In the genomic region with DNA sequence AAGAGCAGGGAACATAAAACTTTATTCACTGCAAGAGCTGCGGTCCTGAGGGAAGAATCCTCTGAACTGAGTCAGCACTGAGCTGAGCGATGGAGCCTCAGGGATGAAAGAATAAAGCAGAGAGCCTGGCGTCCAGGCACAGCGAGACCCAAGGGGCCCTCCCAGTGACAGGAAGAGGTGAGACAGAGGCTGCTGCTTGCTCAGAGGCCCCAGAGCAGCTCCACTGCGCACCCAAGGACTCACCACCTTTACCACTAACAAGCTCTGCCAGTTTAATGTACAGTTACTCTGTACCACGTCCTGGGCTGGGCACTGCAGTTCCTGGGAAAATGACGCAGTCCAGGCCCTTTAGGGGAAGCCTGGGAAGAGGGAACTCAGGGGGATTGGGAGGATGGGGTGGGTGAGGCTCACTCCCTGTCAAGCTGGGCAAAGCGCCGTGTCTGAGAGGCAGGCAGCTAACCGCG, we compare ENCODE assay signal across 15 cellular contexts. TPM values are rescaled to one million over a fixed set of nuclear protein-coding genes. Genes with fewer than 3 reads are reported as not detected.
DNase-seq lines count a peak whose midpoint lies in the region; ATAC-seq, FAIRE-seq and TF ChIP-seq lines count a peak whose summit lies in the region.
"Had no signal": no experiment of that assay in that cellular context is flagged by ENCODE, and none has a peak within 500 bp of the region (broad histone marks: within the 10 kb centered on the region; RNA-seq: fewer than 3 reads in every experiment).

No MANE protein-coding gene starts in this region.

- no peak for FAIRE-seq in A549 (lab: Jason Lieb, UNC)

- no peaks in the 10 kb centered on the region for H3K27me3 ChIP-seq in testis

- DNase-seq in A549 (ENCODE audit: low read depth in 1 of 2, low spot score in 1 of 2) (no peak), HFFc6 (peak; percentile 88), astrocyte of the spinal cord (ENCODE audit: low read depth, low spot score) (peak; percentile 89), islet precursor cell (peak; percentile 70), inferior parietal cortex (ENCODE audit: extremely low spot score) (no peak), testis (no peak)
- DNase-seq: DMS79 treated with DMSO at 0.1 percent for 48 hours, MV-4-11, NCI-H510A, Right ventricle myocardium superior, transverse colon had no signal

- POLR2A ChIA-PET in A549 (lab: Yijun Ruan, JAX) = interaction anchor here (0.8 to 3.0 kb wide), 3 partner anchors 10 to 223 kb away, joined by 3 to 18 read pairs (median 5); partner anchors contain the start of gene EFTUD2

- no peak for ATAC-seq in A549
- no peak for ATAC-seq in HG03025 (IDR thresholded peaks at IDR 0.05; ENCODE audit: low FRiP score, unreplicated experiment)
- no peak for ATAC-seq in HG03354 (IDR thresholded peaks at IDR 0.05; ENCODE audit: poor library complexity, severe bottlenecking, unreplicated experiment)

- peak overlapping the region; percentile 53 to 91 for H3K27ac ChIP-seq in A549
- H3K27ac ChIP-seq in testis = no peak overlapping the region
- H3K27ac ChIP-seq: transverse colon, VCaP had no signal

- H3K4me2 ChIP-seq in A549 = peak overlapping the region; percentile 40

- H3K4me3 Mint-ChIP-seq in HFFc6 = peak overlapping the region; percentile 14; the same call in 1 of the 2 replicates

- TF ChIP-seq CTCF in A549 (IDR thresholded peaks at IDR 0.05) (no peak), HFFc6 (IDR thresholded peaks at IDR 0.05) (no peak), astrocyte of the spinal cord (IDR thresholded peaks at IDR 0.05; ENCODE audit: low read depth, low read length) (no peak), testis (IDR thresholded peaks at IDR 0.05) (no peak)

- H3K4me1 Mint-ChIP-seq in HFFc6 (ENCODE audit: low read depth) = peaks cover 52% of the 10 kb centered on the region

- peaks cover 5% of the 10 kb centered on the region for H3K27me3 Mint-ChIP-seq in HFFc6 (ENCODE audit: insufficient read depth)

- intact Hi-C loops in testis (cut with DNase I; ENCODE audit: low total_unique reads) = no loop called here

- H3K36me3 Mint-ChIP-seq in HFFc6 (ENCODE audit: low read depth) = no peaks in the 10 kb centered on the region

- H3K9me3 ChIP-seq in A549 (no peaks in the 10 kb centered on the region), testis (no peaks in the 10 kb centered on the region)
- H3K9me3 ChIP-seq: transverse colon had no signal

- no peak overlapping the region for H3K4me3 ChIP-seq in A549
- H3K4me3 ChIP-seq in astrocyte of the spinal cord (ENCODE audit: low read depth, low read length) = no peak overlapping the region
- H3K4me3 ChIP-seq in testis = no peak overlapping the region
- H3K4me3 ChIP-seq: transverse colon had no signal

- H3K27ac Mint-ChIP-seq in HFFc6 = peak overlapping the region; percentile 90

- H3K4me1 ChIP-seq in A549 (peaks cover 56% of the 10 kb centered on the region), testis (peaks cover 9% of the 10 kb centered on the region)

- TF ChIP-seq RAD21 in A549 (conservative IDR thresholded peaks at IDR 0.05 in 1 of 2, IDR thresholded peaks at IDR 0.05 in 1 of 2) = no peak

- no peak for TF ChIP-seq EP300 in A549 (IDR thresholded peaks at IDR 0.05)

- TF ChIP-seq POLR2A in A549 (IDR thresholded peaks at IDR 0.05; ENCODE audit: low read length) (no peak), testis (IDR thresholded peaks at IDR 0.05) (no peak)

- CTCF ChIA-PET in A549 (lab: Yijun Ruan, JAX) = interaction anchor here (1.0 to 38.3 kb wide), 12 partner anchors 8 to 223 kb away, joined by 3 to 1853 read pairs (median 11); partner anchors contain the start of genes DCAKD, EFTUD2, KIF18B and PLCD3

- no peaks in the 10 kb centered on the region for H3K36me3 ChIP-seq in testis (ENCODE audit: low read depth, missing control alignments)
- H3K36me3 ChIP-seq: transverse colon had no signal

- H3K9me3 Mint-ChIP-seq in HFFc6 = no peaks in the 10 kb centered on the region

- WGBS in A549 (ENCODE audit: missing lambda C conversion rate) = 63% methylated on average over 11 of the region's 11 CpGs
- WGBS in testis, 2 donors = 73 to 79% methylated on average over 10 to 11 of the region's 11 CpGs

- in situ Hi-C loops in astrocyte of the spinal cord (cut with HindIII; ENCODE audit: low sequenced_read_pairs) = no loop called here

TF ChIP-seq in A549, 52 proteins besides CTCF, POLR2A, EP300 and RAD21:
- TF ChIP-seq MAZ (IDR thresholded peaks at IDR 0.05; ENCODE audit: borderline replicate concordance, low read depth, low read length) (no peak), GATA3 (IDR thresholded peaks at IDR 0.05; ENCODE audit: borderline replicate concordance) (no peak), KDM5A (IDR thresholded peaks at IDR 0.05) (no peak), PHF8 (IDR thresholded peaks at IDR 0.05; ENCODE audit: borderline replicate concordance, low read depth) (no peak), CBX8 (IDR thresholded peaks at IDR 0.05) (no peak), ZFP36 (IDR thresholded peaks at IDR 0.05; ENCODE audit: borderline replicate concordance, partially characterized antibody) (no peak), RFX5 (IDR thresholded peaks at IDR 0.05) (no peak), TP53 (CRISPR knock-in tag; IDR thresholded peaks at IDR 0.05) (no peak), EHMT2 (IDR thresholded peaks at IDR 0.05; ENCODE audit: low read depth) (no peak), TFCP2L1 (CRISPR knock-in tag; IDR thresholded peaks at IDR 0.05) (no peak), MYC (IDR thresholded peaks at IDR 0.05; ENCODE audit: borderline replicate concordance, low read length) (no peak), HEYL (CRISPR knock-in tag; IDR thresholded peaks at IDR 0.05) (no peak), MAFK (IDR thresholded peaks at IDR 0.05; ENCODE audit: partially characterized antibody) (no peak), HOXA7 (CRISPR knock-in tag; IDR thresholded peaks at IDR 0.05) (no peak), CHD2 (IDR thresholded peaks at IDR 0.05; ENCODE audit: low read length, partially characterized antibody) (no peak)
- TF ChIP-seq, protein P1, sequence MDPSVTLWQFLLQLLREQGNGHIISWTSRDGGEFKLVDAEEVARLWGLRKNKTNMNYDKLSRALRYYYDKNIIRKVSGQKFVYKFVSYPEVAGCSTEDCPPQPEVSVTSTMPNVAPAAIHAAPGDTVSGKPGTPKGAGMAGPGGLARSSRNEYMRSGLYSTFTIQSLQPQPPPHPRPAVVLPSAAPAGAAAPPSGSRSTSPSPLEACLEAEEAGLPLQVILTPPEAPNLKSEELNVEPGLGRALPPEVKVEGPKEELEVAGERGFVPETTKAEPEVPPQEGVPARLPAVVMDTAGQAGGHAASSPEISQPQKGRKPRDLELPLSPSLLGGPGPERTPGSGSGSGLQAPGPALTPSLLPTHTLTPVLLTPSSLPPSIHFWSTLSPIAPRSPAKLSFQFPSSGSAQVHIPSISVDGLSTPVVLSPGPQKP (IDR thresholded peaks at IDR 0.05; ENCODE audit: low read depth, low read length) = no peak

RNA-seq across cellular contexts. Expression of gene GFAP, which starts 5.6 kb away (rescaled TPM):
- polyA plus RNA-seq in A549 (2011; rRNA removed) (1.8 and 2.1 TPM in 2 replicates), A549 (2017; fragmentation: RNase III; extraction: RNeasy Plus Mini Kit Qiagen cat#74134 plus additional on column Dnase treatment) (1.2 to 1.5 TPM (median 1.4 TPM) in 3 replicates), testis (ENCODE audit: insufficient read depth, low read depth, low replicate concordance) (0.91 TPM)
- polyA plus RNA-seq in A549 (2012; cell fraction: cytosol; rRNA removed) = 2.6 and 2.8 TPM in 2 replicates
- polyA plus RNA-seq in A549 (2012; cell fraction: nucleus; rRNA removed) = 1.3 and 2.1 TPM in 2 replicates
- polyA minus RNA-seq in A549 (2011; rRNA and poly(A)+ RNA removed) = 0.83 and 1.6 TPM in 2 replicates
- not detected for total RNA-seq in HFFc6 (2021; fragmentation: NEBNext Ultra II Directional; extraction: Animal tissue kit (Norgen Biotek cat#: 25700))
- total RNA-seq in testis = under 1 TPM; 0.55 to 0.62 TPM
- total RNA-seq: A673 had no signal

RNA-seq across cellular contexts. Expression of gene EFTUD2, which starts 10.5 kb away (rescaled TPM):
- polyA plus RNA-seq in A549 (2011; rRNA removed) (254 and 353 TPM in 2 replicates), A549 (2017; fragmentation: RNase III; extraction: RNeasy Plus Mini Kit Qiagen cat#74134 plus additional on column Dnase treatment) (216 to 251 TPM (median 224 TPM) in 3 replicates), testis (ENCODE audit: insufficient read depth, low read depth, low replicate concordance) (95.5 TPM)
- 147 and 178 TPM in 2 replicates for polyA plus RNA-seq in A549 (2012; cell fraction: cytosol; rRNA removed)
- 314 and 320 TPM in 2 replicates for polyA plus RNA-seq in A549 (2012; cell fraction: nucleus; rRNA removed)
- polyA minus RNA-seq in A549 (2011; rRNA and poly(A)+ RNA removed) = 336 and 388 TPM in 2 replicates
- total RNA-seq in HFFc6 (2021; fragmentation: NEBNext Ultra II Directional; extraction: Animal tissue kit (Norgen Biotek cat#: 25700)) = 100 to 1,000 TPM; 117 to 129 (median 122) TPM
- total RNA-seq in testis = 100 to 1,000 TPM; 124 to 131 TPM

RNA-seq across cellular contexts. Expression of gene KIF18B, which starts 37.9 kb away (rescaled TPM):
- polyA plus RNA-seq in A549 (2011; rRNA removed) (19.6 and 20.5 TPM in 2 replicates), A549 (2017; fragmentation: RNase III; extraction: RNeasy Plus Mini Kit Qiagen cat#74134 plus additional on column Dnase treatment) (39.9 to 41.7 TPM (median 41.7 TPM) in 3 replicates), testis (ENCODE audit: insufficient read depth, low read depth, low replicate concordance) (4.7 TPM)
- polyA plus RNA-seq in A549 (2012; cell fraction: cytosol; rRNA removed) = 53.3 and 61.3 TPM in 2 replicates
- 229 and 244 TPM in 2 replicates for polyA plus RNA-seq in A549 (2012; cell fraction: nucleus; rRNA removed)
- 48.0 and 51.0 TPM in 2 replicates for polyA minus RNA-seq in A549 (2011; rRNA and poly(A)+ RNA removed)
- total RNA-seq in HFFc6 (2021; fragmentation: NEBNext Ultra II Directional; extraction: Animal tissue kit (Norgen Biotek cat#: 25700)) = 10 to 100 TPM; 11.4 to 25.6 (median 24.1) TPM
- 1 to 10 TPM; 3.7 to 6.0 TPM for total RNA-seq in testis

RNA-seq across cellular contexts. Expression of gene C1QL1, which starts 58.4 kb away (rescaled TPM):
- polyA plus RNA-seq in A549 (2011; rRNA removed) (1.9 and 2.6 TPM in 2 replicates), A549 (2017; fragmentation: RNase III; extraction: RNeasy Plus Mini Kit Qiagen cat#74134 plus additional on column Dnase treatment) (7.4 to 9.3 TPM (median 8.5 TPM) in 3 replicates), testis (ENCODE audit: insufficient read depth, low read depth, low replicate concordance) (1.7 TPM)
- 17.3 and 27.1 TPM in 2 replicates for polyA plus RNA-seq in A549 (2012; cell fraction: cytosol; rRNA removed)
- 11.6 and 18.6 TPM in 2 replicates for polyA plus RNA-seq in A549 (2012; cell fraction: nucleus; rRNA removed)
- polyA minus RNA-seq in A549 (2011; rRNA and poly(A)+ RNA removed) = 2.5 TPM in 2 replicates
- total RNA-seq in HFFc6 (2021; fragmentation: NEBNext Ultra II Directional; extraction: Animal tissue kit (Norgen Biotek cat#: 25700)) = under 1 TPM in 5 of 6 experiments, not detected in 1; 0.19 to 0.36 (median 0.25) TPM
- total RNA-seq in testis = 1 to 10 TPM in 1 of 2 donors, under 1 TPM in 1; 0.74 to 1.3 TPM

Comparison
In these comparisons a context has a peak if more than half of its experiments do, and no peak if none do; other contexts are left out.
1. DNase-seq: peak in HFFc6 (single experiment), astrocyte of the spinal cord (single experiment) and islet precursor cell (single experiment); none in A549 (0 of 2), inferior parietal cortex (single experiment) and testis (single experiment).
2. H3K27ac ChIP-seq: peak in A549 (2 of 2); none in testis (0 of 2).